ENCODE assay signal across 11 cellular contexts in the genomic region with DNA sequence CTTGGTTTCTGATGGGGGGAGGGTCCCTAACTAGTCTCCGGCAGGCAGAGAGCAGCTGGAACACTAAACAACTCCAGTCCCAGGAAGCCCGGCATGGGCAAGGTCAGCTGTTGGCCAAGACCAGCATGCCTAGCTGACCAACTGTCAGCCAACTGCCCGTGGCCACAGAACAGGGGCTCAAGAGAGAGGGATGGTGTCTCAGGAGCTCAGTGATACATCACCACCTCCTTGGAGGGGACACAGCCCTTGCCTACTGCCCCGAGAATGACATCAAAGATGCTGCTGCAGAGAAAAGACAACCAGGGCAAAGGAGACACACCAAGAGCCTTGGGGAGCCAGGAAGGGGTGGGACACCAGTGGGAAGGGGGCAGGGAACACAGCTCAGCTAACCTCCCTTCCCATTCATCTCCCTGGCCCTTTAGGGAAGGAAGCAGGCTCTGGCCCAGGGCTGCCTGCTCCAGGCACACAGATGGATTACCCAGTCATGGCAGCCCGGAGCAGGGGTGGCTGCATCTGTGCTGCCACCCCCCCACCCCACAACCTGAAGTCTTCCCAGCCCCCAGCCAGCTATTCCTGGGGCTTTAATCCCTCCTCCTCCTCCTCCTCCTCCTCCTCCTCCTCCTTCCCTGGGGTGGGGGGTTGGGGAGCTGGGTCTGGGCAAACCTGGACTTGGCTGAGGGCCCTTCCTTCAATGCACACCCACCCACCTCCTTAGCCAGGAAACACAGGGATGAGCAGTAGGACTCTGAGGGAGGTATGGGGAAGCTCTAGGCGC. TPM values are rescaled to one million over a fixed set of nuclear protein-coding genes. Genes with fewer than 3 reads are reported as not detected.
DNase-seq lines count a peak whose midpoint lies in the region; ATAC-seq and TF ChIP-seq lines count a peak whose summit lies in the region.
"Had no signal": no experiment of that assay in that cellular context is flagged by ENCODE, and none has a peak within 500 bp of the region (broad histone marks: within the 10 kb centered on the region; RNA-seq: fewer than 3 reads in every experiment).

No MANE protein-coding gene starts in this region.

- H3K4me1 ChIP-seq in HUES48 (ENCODE audit: control insufficient read depth, insufficient read depth, low read length), result peaks cover 15% of the 10 kb centered on the region; the same call in 1 of the 2 replicates
- H3K4me1 ChIP-seq in endocrine pancreas (ENCODE audit: control insufficient read depth, insufficient read depth, low read length), result no peaks in the 10 kb centered on the region
- peaks cover 4% of the 10 kb centered on the region in 2 donors for H3K4me1 ChIP-seq in naive thymus-derived CD4-positive, alpha-beta T cell (ENCODE audit: control insufficient read depth in 2 of 2, insufficient read depth in 2 of 2, low read length in 2 of 2)

- TF ChIP-seq CTCF in AG04449 (IDR thresholded peaks at IDR 0.05; ENCODE audit: insufficient read depth, low read length, missing control alignments) (no peak), GM10248 (IDR thresholded peaks at IDR 0.05; ENCODE audit: control extremely low read depth, extremely low read depth, low read depth, missing control alignments) (no peak)

- H3K27me3 ChIP-seq in HUES48 (ENCODE audit: control insufficient read depth, insufficient read depth, low read length), result peaks cover 24% of the 10 kb centered on the region
- no peaks in the 10 kb centered on the region for H3K27me3 ChIP-seq in endocrine pancreas (ENCODE audit: control insufficient read depth, insufficient read depth, low read length)
- H3K27me3 ChIP-seq in naive thymus-derived CD4-positive, alpha-beta T cell (ENCODE audit: control insufficient read depth in 2 of 2, insufficient read depth in 2 of 2, low read length in 2 of 2), result no peaks in the 10 kb centered on the region

- H3K9ac ChIP-seq in HUES48 (ENCODE audit: low read depth, low read length), result no peak overlapping the region
- H3K9ac ChIP-seq in endocrine pancreas (ENCODE audit: control insufficient read depth, insufficient read depth, low read length), result peak overlapping the region; percentile 65

- H3K4me3 ChIP-seq in AG04449 (ENCODE audit: low read depth, low read length) (peak overlapping the region; percentile 76), HUES48 (ENCODE audit: low read depth, low read length) (peak overlapping the region; percentile 87), endocrine pancreas (ENCODE audit: control insufficient read depth, insufficient read depth, low read length) (no peak overlapping the region)
- no peak overlapping the region for H3K4me3 ChIP-seq in naive thymus-derived CD4-positive, alpha-beta T cell (ENCODE audit: low read length)

- no peak for ATAC-seq in naive thymus-derived CD4-positive, alpha-beta T cell
- no peak for ATAC-seq in GM19328 (IDR thresholded peaks at IDR 0.05; ENCODE audit: unreplicated experiment)

- H3K4me3 Mint-ChIP-seq in naive thymus-derived CD4-positive, alpha-beta T cell, result peak overlapping the region; percentile 12 to 96 (median 54)
- H3K4me3 Mint-ChIP-seq: activated CD4-positive, alpha-beta T cell treated with anti-CD3 and anti-CD28 coated beads, Interleukin-2, amount 10 ng/mL, durations not matched to agents 24 days and 14 days had no signal

- H3K36me3 ChIP-seq in HUES48 (ENCODE audit: control insufficient read depth, insufficient read depth, low read length) (no peaks in the 10 kb centered on the region), endocrine pancreas (ENCODE audit: control insufficient read depth, insufficient read depth, low read length) (no peaks in the 10 kb centered on the region)
- no peaks in the 10 kb centered on the region for H3K36me3 ChIP-seq in naive thymus-derived CD4-positive, alpha-beta T cell (ENCODE audit: control insufficient read depth in 2 of 3, insufficient read depth in 3 of 3, low read length in 3 of 3)
- H3K36me3 ChIP-seq: neutrophil had no signal

- intact Hi-C loops in naive thymus-derived CD4-positive, alpha-beta T cell (cut with micrococcal nuclease), result no loop called here

- H3K4me1 Mint-ChIP-seq in naive thymus-derived CD4-positive, alpha-beta T cell, result peaks cover 2 to 8% (median 5%) of the 10 kb centered on the region in 7 donors

- POLR2A ChIA-PET in AG04449 (lab: Yijun Ruan, JAX) (interaction anchor here (1.3 to 1.5 kb wide), 3 partner anchors 8 to 49 kb away, joined by 3 to 5 read pairs (median 3); no protein-coding TSS in a partner anchor), GM10248 (lab: Yijun Ruan, JAX) (interaction anchor here (0.6 kb wide), 1 partner anchor 15 kb away, joined by 5 read pairs; no protein-coding TSS in a partner anchor)
- POLR2A ChIA-PET in naive thymus-derived CD4-positive, alpha-beta T cell (lab: Charles Lee), result interaction anchor here (1.1 to 3.7 kb wide), 3 partner anchors 20 to 30 kb away, joined by 4 to 21 read pairs (median 17); no protein-coding TSS in a partner anchor

- peak overlapping the region; percentile 34 for H3K27ac ChIP-seq in HUES48 (ENCODE audit: low read depth, low read length)
- no peak overlapping the region for H3K27ac ChIP-seq in naive thymus-derived CD4-positive, alpha-beta T cell (ENCODE audit: low read depth, low read length)
- H3K27ac ChIP-seq: neutrophil had no signal

- DNase-seq in AG04449 (ENCODE audit: low read depth, low spot score), result no peak
- no peak for DNase-seq in naive thymus-derived CD4-positive, alpha-beta T cell
- no peak for DNase-seq in stimulated activated CD4-positive, alpha-beta T cell treated with anti-CD3 and anti-CD28 coated beads, Interleukin-2, amount 100 ng/mL, for 48 hours
- DNase-seq in GM10248 (ENCODE audit: extremely low spot score), result no peak
- DNase-seq in MV-4-11 (lab: John Stamatoyannopoulos, UW), result no peak
- DNase-seq: activated CD4-positive, alpha-beta T cell treated with anti-CD3 and anti-CD28 coated beads, Interleukin-2, amount 10 ng/mL, durations not matched to agents 24 days and 14 days had no signal

- peaks cover 0 to 44% (median 3%) of the 10 kb centered on the region in 5 donors for H3K27me3 Mint-ChIP-seq in naive thymus-derived CD4-positive, alpha-beta T cell

- H3K27ac Mint-ChIP-seq in naive thymus-derived CD4-positive, alpha-beta T cell, result no peak overlapping the region
- H3K27ac Mint-ChIP-seq: activated CD4-positive, alpha-beta T cell treated with anti-CD3 and anti-CD28 coated beads, Interleukin-2, amount 10 ng/mL, durations not matched to agents 24 days and 14 days; IgD-negative memory B cell had no signal

- no peaks in the 10 kb centered on the region for H3K9me3 Mint-ChIP-seq in naive thymus-derived CD4-positive, alpha-beta T cell
- H3K9me3 Mint-ChIP-seq: activated CD4-positive, alpha-beta T cell treated with anti-CD3 and anti-CD28 coated beads, Interleukin-2, amount 10 ng/mL, durations not matched to agents 24 days and 14 days; IgD-negative memory B cell had no signal

- no peaks in the 10 kb centered on the region for H3K36me3 Mint-ChIP-seq in naive thymus-derived CD4-positive, alpha-beta T cell
- H3K36me3 Mint-ChIP-seq: IgD-negative memory B cell had no signal

- H3K9me3 ChIP-seq in HUES48 (ENCODE audit: control insufficient read depth, insufficient read depth, low read length) (no peaks in the 10 kb centered on the region), endocrine pancreas (ENCODE audit: control insufficient read depth, low read length) (no peaks in the 10 kb centered on the region)
- H3K9me3 ChIP-seq in naive thymus-derived CD4-positive, alpha-beta T cell (ENCODE audit: control insufficient read depth in 2 of 3, low read length in 3 of 3), result no peaks in the 10 kb centered on the region
- H3K9me3 ChIP-seq: neutrophil had no signal

- CTCF ChIA-PET in AG04449 (lab: Yijun Ruan, JAX), result interaction anchor here (1.3 kb wide), 1 partner anchor 38 kb away, joined by 4 read pairs; no protein-coding TSS in a partner anchor
- CTCF ChIA-PET in naive thymus-derived CD4-positive, alpha-beta T cell (lab: Charles Lee), result no interaction called here
- CTCF ChIA-PET in GM10248 (lab: Yijun Ruan, JAX), result interaction anchor here (0.8 to 2.3 kb wide), 4 partner anchors 8 to 37 kb away, joined by 3 to 10 read pairs (median 4); no protein-coding TSS in a partner anchor

RNA-seq across cellular contexts. Expression of gene BIN1, which starts 1.9 kb away (rescaled TPM):
- 100 to 1,000 TPM; 103 to 120 (median 109) TPM for total RNA-seq in naive thymus-derived CD4-positive, alpha-beta T cell
- polyA plus RNA-seq in naive thymus-derived CD4-positive, alpha-beta T cell, result 100 to 1,000 TPM; 158 to 161 TPM

Comparison
In these comparisons a context has a peak if more than half of its experiments do, and no peak if none do; other contexts are left out.
1. H3K4me3 ChIP-seq: peak in AG04449 (single experiment) and HUES48 (single experiment); none in endocrine pancreas (single experiment) and naive thymus-derived CD4-positive, alpha-beta T cell (single experiment).